In the genomic region with DNA sequence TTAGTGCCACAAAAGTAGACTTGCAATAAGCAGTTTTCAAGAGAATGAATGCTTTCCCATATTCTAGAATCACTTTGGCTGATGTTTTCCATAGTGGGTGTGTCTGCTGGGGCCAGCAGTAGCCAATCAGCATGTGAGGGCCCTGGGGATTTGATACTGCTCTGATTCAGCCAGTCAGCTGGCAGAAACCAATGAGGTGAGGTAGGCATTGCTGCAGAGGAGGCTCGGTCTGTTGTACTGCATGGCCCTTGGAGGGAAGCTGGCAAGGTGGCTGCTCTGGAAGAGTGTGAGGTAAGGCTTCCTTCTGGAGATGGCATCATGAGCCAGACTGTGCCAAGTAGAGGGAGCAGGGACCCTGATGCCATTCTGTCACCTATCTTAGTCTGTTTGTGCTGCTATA, we compare ENCODE assay signal across 2 cellular contexts.
TF ChIP-seq lines count a peak whose summit lies in the region.

No MANE protein-coding gene starts in this region.

TF ChIP-seq in IMR-90, 13 proteins besides CTCF, POLR2A, EP300 and RAD21:
- no peak for TF ChIP-seq MXI1 (IDR thresholded peaks at IDR 0.05; ENCODE audit: borderline replicate concordance, low read depth, low read length)
- TF ChIP-seq FOS (IDR thresholded peaks at IDR 0.05; ENCODE audit: low read depth, low read length) = no peak
- no peak for TF ChIP-seq CEBPB (IDR thresholded peaks at IDR 0.05; ENCODE audit: low read depth, low read length)
- TF ChIP-seq BHLHE40 (IDR thresholded peaks at IDR 0.05; ENCODE audit: low read depth, low read length) = no peak
- TF ChIP-seq NFE2L2 (IDR thresholded peaks at IDR 0.05; ENCODE audit: low read depth, low read length) = no peak
- TF ChIP-seq, protein P1, sequence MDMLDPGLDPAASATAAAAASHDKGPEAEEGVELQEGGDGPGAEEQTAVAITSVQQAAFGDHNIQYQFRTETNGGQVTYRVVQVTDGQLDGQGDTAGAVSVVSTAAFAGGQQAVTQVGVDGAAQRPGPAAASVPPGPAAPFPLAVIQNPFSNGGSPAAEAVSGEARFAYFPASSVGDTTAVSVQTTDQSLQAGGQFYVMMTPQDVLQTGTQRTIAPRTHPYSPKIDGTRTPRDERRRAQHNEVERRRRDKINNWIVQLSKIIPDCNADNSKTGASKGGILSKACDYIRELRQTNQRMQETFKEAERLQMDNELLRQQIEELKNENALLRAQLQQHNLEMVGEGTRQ (IDR thresholded peaks at IDR 0.05; ENCODE audit: low read depth, low read length) = no peak
- no peak for TF ChIP-seq CHD1 (IDR thresholded peaks at IDR 0.05; ENCODE audit: low read depth, low read length)
- no peak for TF ChIP-seq MAFK (IDR thresholded peaks at IDR 0.05; ENCODE audit: low read depth, low read length)
- no peak for TF ChIP-seq RCOR1 (IDR thresholded peaks at IDR 0.05; ENCODE audit: insufficient replicate concordance, low read length)
- no peak for TF ChIP-seq SMC3 (IDR thresholded peaks at IDR 0.05; ENCODE audit: low read depth, low read length)
- no peak for TF ChIP-seq RFX5 (IDR thresholded peaks at IDR 0.05; ENCODE audit: low read depth, low read length)
- no peak for TF ChIP-seq MAZ (IDR thresholded peaks at IDR 0.05; ENCODE audit: borderline replicate concordance, low read depth, low read length)
- TF ChIP-seq, protein P2, sequence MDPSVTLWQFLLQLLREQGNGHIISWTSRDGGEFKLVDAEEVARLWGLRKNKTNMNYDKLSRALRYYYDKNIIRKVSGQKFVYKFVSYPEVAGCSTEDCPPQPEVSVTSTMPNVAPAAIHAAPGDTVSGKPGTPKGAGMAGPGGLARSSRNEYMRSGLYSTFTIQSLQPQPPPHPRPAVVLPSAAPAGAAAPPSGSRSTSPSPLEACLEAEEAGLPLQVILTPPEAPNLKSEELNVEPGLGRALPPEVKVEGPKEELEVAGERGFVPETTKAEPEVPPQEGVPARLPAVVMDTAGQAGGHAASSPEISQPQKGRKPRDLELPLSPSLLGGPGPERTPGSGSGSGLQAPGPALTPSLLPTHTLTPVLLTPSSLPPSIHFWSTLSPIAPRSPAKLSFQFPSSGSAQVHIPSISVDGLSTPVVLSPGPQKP (IDR thresholded peaks at IDR 0.05; ENCODE audit: borderline replicate concordance, low read depth, low read length) = no peak

TF ChIP-seq in K562, 482 proteins besides CTCF, POLR2A, EP300 and RAD21:
- TF ChIP-seq NFYB (IDR thresholded peaks at IDR 0.05; ENCODE audit: extremely low read depth, insufficient read length) (peak; percentile 7), PTBP1 (IDR thresholded peaks at IDR 0.05; ENCODE audit: low read depth, low read length) (no peak)
TF ChIP-seq in K562: peak in this region for 1.
